Comparison of ENCODE assay signal across 10 cellular contexts in genomic region chr19:19300613-19301012, GRCh38. TPM values are rescaled to one million over a fixed set of nuclear protein-coding genes. Genes with fewer than 3 reads are reported as not detected.
"Had no signal": no experiment of that assay in that cellular context is flagged by ENCODE, and none has a peak within 500 bp of the region (broad histone marks: within the 10 kb centered on the region; RNA-seq: fewer than 3 reads in every experiment).

No MANE protein-coding gene starts in this region.

- DNase-seq: GOT3, H9, HCEC 1CT, HFFc6, IMR-90, Kasumi-1, KG1 had no signal

- H3K27ac ChIP-seq: HL-60 had no signal

- ATAC-seq: HepG2, K562 had no signal

- FAIRE-seq: HepG2, K562 had no signal

RNA-seq across cellular contexts. Expression of gene TM6SF2, which starts 27.5 kb away (rescaled TPM):
- polyA plus RNA-seq: K562 had no signal
